ENCODE assay signal across 1 cellular context in genomic region chr3:178486903-178487302, GRCh38.
TF ChIP-seq lines count a peak whose summit lies in the region.

No MANE protein-coding gene starts in this region.

TF ChIP-seq in GM23338, 12 proteins besides CTCF, POLR2A, EP300 and RAD21 (continued from another document):
- no peak for TF ChIP-seq ZNF462 (CRISPR knock-in tag; IDR thresholded peaks at IDR 0.05)
- no peak for TF ChIP-seq ZNF331 (CRISPR knock-in tag; IDR thresholded peaks at IDR 0.05; ENCODE audit: low read depth)
